ENCODE assay signal across 18 cellular contexts in genomic region chr3:127732303-127732702, GRCh38. TPM values are rescaled to one million over a fixed set of nuclear protein-coding genes. Genes with fewer than 3 reads are reported as not detected.
A peak's percentile ranks its signal among the peaks of the same experiment; 100 is the strongest.
DNase-seq lines count a peak whose midpoint lies in the region; ATAC-seq, FAIRE-seq and TF ChIP-seq lines count a peak whose summit lies in the region.
"Had no signal": no experiment of that assay in that cellular context is flagged by ENCODE, and none has a peak within 500 bp of the region (broad histone marks: within the 10 kb centered on the region; RNA-seq: fewer than 3 reads in every experiment).

No MANE protein-coding gene starts in this region.

- H3K4me3 Mint-ChIP-seq in astrocyte (ENCODE audit: unreplicated experiment) (no peak overlapping the region), memory B cell (no peak overlapping the region)
- H3K4me3 Mint-ChIP-seq: natural killer cell treated with Interleukin-12 subunit alpha and Interleukin-12 subunit beta and Interleukin-15 and Interleukin-18, amount 100 ng/mL, for 72 hours had no signal

- peak; percentile 90 for DNase-seq in ELF-1 (ENCODE audit: low read depth, low spot score)
- no peak for DNase-seq in IMR-90
- DNase-seq in astrocyte (ENCODE audit: low read depth): no peak
- no peak for DNase-seq in memory B cell (ENCODE audit: low spot score in 2 of 2)
- no peak for DNase-seq in D721Med (ENCODE audit: insufficient read length, low spot score)
- DNase-seq in HAP-1 (ENCODE audit: low spot score in 2 of 2): no peak
- DNase-seq: COR-L47; erythroblast; islet precursor cell; NCI-H1436; PC-3; stimulated activated CD4-positive, alpha-beta T cell treated with anti-CD3 and anti-CD28 coated beads, Interleukin-12 subunit alpha, Interleukin-12 subunit beta, amount 100 ng/mL, for 4 hours; thyroid gland had no signal

- H2BK15ac ChIP-seq in IMR-90 (ENCODE audit: low read depth, low read length): no peak overlapping the region

- no peak overlapping the region for H2BK5ac ChIP-seq in IMR-90 (ENCODE audit: low read depth, low read length, poor library complexity, severe bottlenecking)

- TF ChIP-seq CTCF in IMR-90 (conservative IDR thresholded peaks at IDR 0.05; ENCODE audit: low read depth, low read length): no peak
- no peak for TF ChIP-seq CTCF in astrocyte (IDR thresholded peaks at IDR 0.05; ENCODE audit: insufficient read depth, low read depth, low read length)
- TF ChIP-seq CTCF in D721Med (IDR thresholded peaks at IDR 0.05; ENCODE audit: insufficient read depth, missing control alignments): no peak

- intact Hi-C loops in IMR-90 (cut with micrococcal nuclease): no loop called here

- POLR2A ChIA-PET in IMR-90 (lab: Charles Lee; ENCODE audit: unreplicated experiment): no interaction called here

- no peaks in the 10 kb centered on the region for H3K9me3 ChIP-seq in IMR-90 (ENCODE audit: control insufficient read depth, insufficient read depth, low read length)
- no peaks in the 10 kb centered on the region for H3K9me3 ChIP-seq in astrocyte (ENCODE audit: insufficient read depth, low read depth, low read length)
- no peaks in the 10 kb centered on the region for H3K9me3 ChIP-seq in HAP-1
- H3K9me3 ChIP-seq: SJSA1, thyroid gland had no signal

- CTCF ChIA-PET in IMR-90 (lab: Yijun Ruan, JAX): interaction anchor here (0.6 kb wide), 1 partner anchor 1008 kb away, joined by 5 read pairs; no protein-coding TSS in a partner anchor

- no peaks in the 10 kb centered on the region for H4K20me1 ChIP-seq in IMR-90 (ENCODE audit: insufficient read depth, low read length)
- H4K20me1 ChIP-seq in astrocyte (ENCODE audit: insufficient read depth, low read length): no peaks in the 10 kb centered on the region

- ATAC-seq in IMR-90 (ENCODE audit: low read depth) (no peak), memory B cell (ENCODE audit: low read depth) (no peak), GM21529 (IDR thresholded peaks at IDR 0.05; ENCODE audit: unreplicated experiment) (no peak), GM18511 (IDR thresholded peaks at IDR 0.05; ENCODE audit: unreplicated experiment) (no peak)
- ATAC-seq: natural killer cell treated with Interleukin-12 subunit alpha and Interleukin-12 subunit beta and Interleukin-15 and Interleukin-18, amount 100 ng/mL, for 72 hours; PC-3 had no signal

- peaks cover 41 to 62% of the 10 kb centered on the region in 2 experiments for H3K79me1 ChIP-seq in IMR-90 (ENCODE audit: low read depth in 1 of 2, low read length in 2 of 2)

- BruUV-seq in IMR-90 (replicated peaks; lab: Mats Ljungman, UMichigan): no TSS peak

- peaks cover 4% of the 10 kb centered on the region for H3K79me2 ChIP-seq in astrocyte (ENCODE audit: insufficient read depth, low read length)

- H2BK20ac ChIP-seq in IMR-90 (ENCODE audit: low read depth, low read length): no peak overlapping the region

- no peaks in the 10 kb centered on the region; the same call in 1 of the 2 replicates for H3K36me3 ChIP-seq in IMR-90 (ENCODE audit: control insufficient read depth, insufficient read depth, low read length)
- H3K36me3 ChIP-seq in astrocyte (ENCODE audit: insufficient read depth, low read length): no peaks in the 10 kb centered on the region
- no peaks in the 10 kb centered on the region for H3K36me3 ChIP-seq in HAP-1 (replicated peaks)
- H3K36me3 ChIP-seq: thyroid gland had no signal

- no peak overlapping the region for H3K4me3 ChIP-seq in IMR-90 (ENCODE audit: insufficient read depth, low read depth, low read length)
- H3K4me3 ChIP-seq in astrocyte (ENCODE audit: insufficient read depth, low read depth, low read length): no peak overlapping the region
- H3K4me3 ChIP-seq in HAP-1: no peak overlapping the region
- H3K4me3 ChIP-seq: dorsolateral prefrontal cortex, SJSA1, thyroid gland had no signal

- no peak for FAIRE-seq in astrocyte (lab: Jason Lieb, UNC)
- no peak for FAIRE-seq in D721Med (lab: Jason Lieb, UNC)

- H3K56ac ChIP-seq in IMR-90 (ENCODE audit: extremely low read depth, insufficient read depth, low read length): no peak overlapping the region

- 80% methylated on average over 1 of the region's 4 CpGs; no CpG with 5 or more reads in 1 of the 2 experiments for WGBS in IMR-90 (ENCODE audit: extremely low coverage in 2 of 2, insufficient read length in 1 of 2), 2 experiments

- no peak overlapping the region for H4K5ac ChIP-seq in IMR-90 (ENCODE audit: low read depth, low read length)

- no peak overlapping the region for H2AFZ ChIP-seq in IMR-90 (replicated peaks; ENCODE audit: low read length, poor library complexity)
- H2AFZ ChIP-seq in astrocyte (ENCODE audit: low read depth, low read length): no peak overlapping the region

- H3K4me2 ChIP-seq in IMR-90 (ENCODE audit: low read depth, low read length) (no peak overlapping the region), astrocyte (ENCODE audit: low read length) (no peak overlapping the region)

- H2BK120ac ChIP-seq in IMR-90 (ENCODE audit: low read depth, low read length): no peak overlapping the region

- H4K8ac ChIP-seq in IMR-90 (ENCODE audit: low read depth in 2 of 2, low read length in 2 of 2): no peak overlapping the region; a peak in 1 of 4 replicates

- H4K91ac ChIP-seq in IMR-90 (ENCODE audit: insufficient read depth, low read depth, low read length): no peak overlapping the region

- no peak overlapping the region for H3K9ac ChIP-seq in IMR-90 (ENCODE audit: low read depth, low read length)
- no peak overlapping the region for H3K9ac ChIP-seq in astrocyte (ENCODE audit: low read length)

- H3K27ac Mint-ChIP-seq in astrocyte (ENCODE audit: unreplicated experiment) (peak overlapping the region; percentile 59), memory B cell (peak overlapping the region; percentile 28)
- H3K27ac Mint-ChIP-seq: natural killer cell treated with Interleukin-12 subunit alpha and Interleukin-12 subunit beta and Interleukin-15 and Interleukin-18, amount 100 ng/mL, for 72 hours had no signal

- dilution Hi-C loops in IMR-90 (cut with HindIII; ENCODE audit: low sequenced_read_pairs, unreplicated experiment): no loop called here

- H3K4me1 Mint-ChIP-seq in astrocyte (ENCODE audit: low read depth, unreplicated experiment) (peaks cover 62% of the 10 kb centered on the region), memory B cell (peaks cover 27% of the 10 kb centered on the region)

- H3K36me3 Mint-ChIP-seq in astrocyte (ENCODE audit: low read depth, unreplicated experiment) (no peaks in the 10 kb centered on the region), memory B cell (no peaks in the 10 kb centered on the region)
- H3K36me3 Mint-ChIP-seq: natural killer cell treated with Interleukin-12 subunit alpha and Interleukin-12 subunit beta and Interleukin-15 and Interleukin-18, amount 100 ng/mL, for 72 hours had no signal

- no peak for TF ChIP-seq RAD21 in IMR-90 (IDR thresholded peaks at IDR 0.05; ENCODE audit: low read length)

- TF ChIP-seq POLR2A in IMR-90 (IDR thresholded peaks at IDR 0.05; ENCODE audit: low read depth, low read length): no peak

- H3K9me3 Mint-ChIP-seq in astrocyte (ENCODE audit: unreplicated experiment) (no peaks in the 10 kb centered on the region), memory B cell (no peaks in the 10 kb centered on the region)
- H3K9me3 Mint-ChIP-seq: natural killer cell treated with Interleukin-12 subunit alpha and Interleukin-12 subunit beta and Interleukin-15 and Interleukin-18, amount 100 ng/mL, for 72 hours had no signal

- H3K4ac ChIP-seq in IMR-90 (ENCODE audit: low read depth, low read length): no peak overlapping the region

- H3K23ac ChIP-seq in IMR-90 (ENCODE audit: low read depth, low read length): no peak overlapping the region

- H3K14ac ChIP-seq in IMR-90 (replicated peaks; ENCODE audit: low read depth, low read length): no peak overlapping the region

- H3K9me1 ChIP-seq in IMR-90 (ENCODE audit: insufficient read depth, low read length): peaks cover 33% of the 10 kb centered on the region

- no peak overlapping the region for H3K18ac ChIP-seq in IMR-90 (ENCODE audit: low read depth, low read length)

- no peaks in the 10 kb centered on the region for H3K27me3 ChIP-seq in IMR-90 (ENCODE audit: control insufficient read depth, insufficient read depth, low read length)
- no peaks in the 10 kb centered on the region for H3K27me3 ChIP-seq in astrocyte (ENCODE audit: insufficient read depth, low read length)
- peaks cover 12% of the 10 kb centered on the region for H3K27me3 ChIP-seq in HAP-1 (ENCODE audit: low read depth)
- H3K27me3 ChIP-seq: dorsolateral prefrontal cortex, SJSA1, thyroid gland had no signal

- no peak overlapping the region for H2AK9ac ChIP-seq in IMR-90 (replicated peaks; ENCODE audit: low read depth, low read length, poor library complexity)

- in situ Hi-C loops in IMR-90 (cut with MboI; ENCODE audit: low sequenced_read_pairs) (no loop called here), HAP-1 (cut with MboI; ENCODE audit: low sequenced_read_pairs) (no loop called here)

- peak overlapping the region; percentile 36; the same call in 1 of the 2 replicates for H2AK5ac ChIP-seq in IMR-90 (ENCODE audit: low read depth, low read length)

- H3K27ac ChIP-seq in IMR-90 (ENCODE audit: insufficient read depth, low read length) (no peak overlapping the region), astrocyte (ENCODE audit: low read depth, low read length) (no peak overlapping the region)
- H3K27ac ChIP-seq: SJSA1, thyroid gland had no signal

- H3K27me3 Mint-ChIP-seq in astrocyte (ENCODE audit: low read depth, unreplicated experiment) (peaks cover 3% of the 10 kb centered on the region), memory B cell (no peaks in the 10 kb centered on the region)

- H3K4me1 ChIP-seq in IMR-90 (ENCODE audit: control insufficient read depth, insufficient read depth, low read length) (peaks cover 20% of the 10 kb centered on the region), astrocyte (ENCODE audit: insufficient read depth, low read length) (peaks cover 33% of the 10 kb centered on the region), HAP-1 (0 out of 2 replicates have a peak, but pooled peaks cover 2% of the 10 kb centered on the region)

TF ChIP-seq in IMR-90, 13 proteins besides CTCF, POLR2A, EP300 and RAD21:
- no peak for TF ChIP-seq ELK1 (IDR thresholded peaks at IDR 0.05; ENCODE audit: borderline replicate concordance, low read depth, low read length)
- TF ChIP-seq FOS (IDR thresholded peaks at IDR 0.05; ENCODE audit: low read depth, low read length): no peak

RNA-seq across cellular contexts. Expression of gene ABTB1, which starts 59.6 kb away (rescaled TPM):
- total RNA-seq in IMR-90 (2012; rRNA removed): 3.2 and 3.3 TPM in 2 replicates
- polyA plus RNA-seq in IMR-90 (2012; rRNA removed): 23.0 and 25.3 TPM in 2 replicates
- 18.6 and 29.2 TPM in 2 replicates for polyA plus RNA-seq in IMR-90 (2012; cell fraction: cytosol; rRNA removed)
- 139 and 305 TPM in 2 replicates for polyA plus RNA-seq in IMR-90 (2012; cell fraction: nucleus; rRNA removed; ENCODE audit: low replicate concordance)
- total RNA-seq in astrocyte: 11.6 and 11.8 TPM in 2 replicates
